Comparison of ENCODE assay signal across 8 cellular contexts in genomic region chr2:7468955-7469354, GRCh38.
"Had no signal": no experiment of that assay in that cellular context is flagged by ENCODE, and none has a peak within 500 bp of the region (broad histone marks: within the 10 kb centered on the region; RNA-seq: fewer than 3 reads in every experiment).

No MANE protein-coding gene starts in this region.

- H3K4me3 ChIP-seq: dorsolateral prefrontal cortex, skin epidermis, tibial artery had no signal

- H3K36me3 ChIP-seq: tibial artery had no signal

- H3K27me3 ChIP-seq: tibial artery had no signal

- DNase-seq: dorsolateral prefrontal cortex; glutamatergic neuron; retina; SHP77 treated with DMSO at 0.1 percent for 48 hours; stimulated activated CD4-positive, alpha-beta T cell treated with anti-CD3 and anti-CD28 coated beads, Interleukin-4, amount 100 ng/mL, for 4 hours; tibial artery had no signal

- H3K4me1 ChIP-seq: tibial artery had no signal

- H3K27ac ChIP-seq: dorsolateral prefrontal cortex, skin epidermis, tibial artery, VCaP had no signal

- H3K9me3 ChIP-seq: tibial artery had no signal
